Comparison of ENCODE assay signal across 1 cellular context in the genomic region with DNA sequence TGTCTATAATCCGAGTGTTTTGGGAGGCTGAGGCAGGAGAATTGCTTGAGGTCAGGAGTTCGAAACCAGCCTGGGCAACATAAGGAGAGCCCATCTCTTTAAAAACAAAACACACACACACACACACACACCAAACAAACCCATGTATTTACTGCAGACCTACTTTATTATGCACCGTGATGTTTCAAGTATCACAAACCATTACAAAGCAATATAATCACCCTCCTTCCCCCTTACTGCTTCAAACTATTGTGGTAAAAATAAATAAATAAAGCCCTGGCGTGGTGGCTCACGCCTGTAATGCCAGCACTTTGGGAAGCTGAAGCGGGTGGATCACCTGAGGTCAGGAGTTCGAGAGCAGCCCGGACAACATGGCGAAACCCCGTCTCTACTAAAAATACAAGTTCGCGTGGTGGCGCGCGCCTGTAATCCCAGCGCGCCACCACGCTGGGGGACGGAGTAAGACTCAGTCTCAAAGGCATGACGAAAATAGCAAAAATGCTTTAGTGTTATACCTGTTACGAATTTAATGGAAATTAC.
TF ChIP-seq lines count a peak whose summit lies in the region.

No MANE protein-coding gene starts in this region.

TF ChIP-seq in IMR-90, 13 proteins besides CTCF, POLR2A, EP300 and RAD21:
- no peak for TF ChIP-seq ELK1 (IDR thresholded peaks at IDR 0.05; ENCODE audit: borderline replicate concordance, low read depth, low read length)
- TF ChIP-seq BHLHE40 (IDR thresholded peaks at IDR 0.05; ENCODE audit: low read depth, low read length): no peak
- no peak for TF ChIP-seq RFX5 (IDR thresholded peaks at IDR 0.05; ENCODE audit: low read depth, low read length)
- no peak for TF ChIP-seq MAFK (IDR thresholded peaks at IDR 0.05; ENCODE audit: low read depth, low read length)
- TF ChIP-seq CHD1 (IDR thresholded peaks at IDR 0.05; ENCODE audit: low read depth, low read length): no peak
- TF ChIP-seq CEBPB (IDR thresholded peaks at IDR 0.05; ENCODE audit: low read depth, low read length): no peak
- TF ChIP-seq NFE2L2 (IDR thresholded peaks at IDR 0.05; ENCODE audit: low read depth, low read length): no peak
- TF ChIP-seq MXI1 (IDR thresholded peaks at IDR 0.05; ENCODE audit: borderline replicate concordance, low read depth, low read length): no peak
